In the genomic region with DNA sequence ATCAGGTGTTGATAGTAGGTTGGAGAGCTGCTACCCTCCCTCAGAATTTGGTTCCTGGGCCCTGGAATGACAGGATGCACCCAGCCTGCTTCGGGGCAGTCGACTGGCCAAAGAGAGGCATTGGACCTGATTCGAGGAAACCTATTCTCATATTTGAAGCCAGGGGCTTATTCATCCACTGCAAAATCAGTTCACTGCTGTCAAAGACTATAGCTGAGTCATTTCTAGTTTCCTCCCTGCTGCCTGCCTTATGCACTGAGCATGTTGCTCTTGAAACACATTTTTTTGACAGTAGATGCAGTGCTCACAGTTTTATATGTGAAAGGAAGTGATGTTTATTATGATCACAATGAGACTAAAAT, we compare ENCODE assay signal across 11 cellular contexts.
DNase-seq lines count a peak whose midpoint lies in the region; ATAC-seq, FAIRE-seq and TF ChIP-seq lines count a peak whose summit lies in the region.
"Had no signal": no experiment of that assay in that cellular context is flagged by ENCODE, and none has a peak within 500 bp of the region (broad histone marks: within the 10 kb centered on the region; RNA-seq: fewer than 3 reads in every experiment).

No MANE protein-coding gene starts in this region.

- no peaks in the 10 kb centered on the region for H3K9me3 ChIP-seq in tibial nerve

- peak overlapping the region; percentile 18 for H2AFZ ChIP-seq in ACC112 (ENCODE audit: low read length, unreplicated experiment)

- no peaks in the 10 kb centered on the region for H3K79me2 ChIP-seq in ACC112 (ENCODE audit: control insufficient read depth, insufficient read depth, low read length, unreplicated experiment)

- 68 to 73% methylated on average over 3 of the region's 3 CpGs for WGBS in tibial nerve, 2 donors

- H3K36me3 ChIP-seq in ACC112 (ENCODE audit: insufficient read depth, low read length) (no peaks in the 10 kb centered on the region), tibial nerve (no peaks in the 10 kb centered on the region)

- TF ChIP-seq POLR2A in tibial nerve (IDR thresholded peaks at IDR 0.05): no peak

- H3K9me3 Mint-ChIP-seq in progenitor cell of endocrine pancreas (ENCODE audit: low read depth): no peaks in the 10 kb centered on the region

- H3K27ac ChIP-seq in ACC112 (ENCODE audit: low read depth, low read length) (no peak overlapping the region), tibial nerve (no peak overlapping the region)

- H3K27me3 ChIP-seq in ACC112 (ENCODE audit: insufficient read depth, low read length) (no peaks in the 10 kb centered on the region), tibial nerve (no peaks in the 10 kb centered on the region)

- peaks cover 9% of the 10 kb centered on the region for H3K27me3 Mint-ChIP-seq in progenitor cell of endocrine pancreas

- no peaks in the 10 kb centered on the region for H3K36me3 Mint-ChIP-seq in progenitor cell of endocrine pancreas (ENCODE audit: insufficient read depth)

- H3K27ac Mint-ChIP-seq in progenitor cell of endocrine pancreas: no peak overlapping the region

- no peak for TF ChIP-seq EP300 in tibial nerve (IDR thresholded peaks at IDR 0.05)

- no peak overlapping the region for H3K4me3 Mint-ChIP-seq in progenitor cell of endocrine pancreas (ENCODE audit: low read depth)

- H3K4me3 ChIP-seq in ACC112 (ENCODE audit: low read depth, low read length) (no peak overlapping the region), choroid plexus epithelial cell (ENCODE audit: low read depth, low read length) (no peak overlapping the region), tibial nerve (no peak overlapping the region)

- peak; percentile 54 for ATAC-seq in GM18907 (IDR thresholded peaks at IDR 0.05; ENCODE audit: unreplicated experiment)
- ATAC-seq in HG03558 (IDR thresholded peaks at IDR 0.05; ENCODE audit: extremely low read depth, unreplicated experiment): peak; percentile 80
- ATAC-seq: HCT116 had no signal

- H3K4me1 ChIP-seq in ACC112 (ENCODE audit: control insufficient read depth, insufficient read depth, low read length, unreplicated experiment): peaks cover 22% of the 10 kb centered on the region
- no peaks in the 10 kb centered on the region for H3K4me1 ChIP-seq in tibial nerve

- FAIRE-seq in GM19239 (lab: Jason Lieb, UNC): no peak

- TF ChIP-seq CTCF in choroid plexus epithelial cell (conservative IDR thresholded peaks at IDR 0.05; ENCODE audit: low read depth, low read length) (no peak), progenitor cell of endocrine pancreas (IDR thresholded peaks at IDR 0.05; ENCODE audit: unreplicated experiment) (no peak), tibial nerve (IDR thresholded peaks at IDR 0.05) (no peak)

- DNase-seq in choroid plexus epithelial cell (ENCODE audit: low read depth): peak; percentile 57
- no peak for DNase-seq in progenitor cell of endocrine pancreas (ENCODE audit: low spot score, unreplicated experiment)
- no peak for DNase-seq in NCI-H510A (lab: John Stamatoyannopoulos, UW)
- DNase-seq in GM19239 (ENCODE audit: insufficient read length, low spot score): no peak
- DNase-seq in tibial nerve (ENCODE audit: low spot score in 2 of 2): no peak
- DNase-seq: central memory CD4-positive, alpha-beta T cell; SHP77 treated with DMSO at 0.1 percent for 48 hours had no signal

- peaks cover 7% of the 10 kb centered on the region for H3K4me1 Mint-ChIP-seq in progenitor cell of endocrine pancreas (ENCODE audit: low read depth)
